In genomic region chrX:49846545-49846944, GRCh38 we compare ENCODE assay signal across 36 cellular contexts. TPM values are rescaled to one million over a fixed set of nuclear protein-coding genes. Genes with fewer than 3 reads are reported as not detected.
"Had no signal": no experiment of that assay in that cellular context is flagged by ENCODE, and none has a peak within 500 bp of the region (broad histone marks: within the 10 kb centered on the region; RNA-seq: fewer than 3 reads in every experiment).

No MANE protein-coding gene starts in this region.

- H3K4me3 Mint-ChIP-seq: activated CD4-positive, alpha-beta T cell treated with anti-CD3 and anti-CD28 coated beads for 36 hours; activated CD8-positive, alpha-beta T cell treated with anti-CD3 and anti-CD28 coated beads for 36 hours; activated naive CD4-positive, alpha-beta T cell treated with anti-CD3 and anti-CD28 coated beads, Interleukin-2, amount 50 U/mL, for 24 hours; activated naive CD8-positive, alpha-beta T cell treated with anti-CD3 and anti-CD28 coated beads for 36 hours; activated naive CD8-positive, alpha-beta T cell treated with anti-CD3 and anti-CD28 coated beads, Interleukin-2, amount 50 U/mL, for 24 hours; activated T-cell treated with anti-CD3 and anti-CD28 coated beads, Interleukin-2, amount 50 U/mL, for 4 hours; activated T-helper 17 cell treated with anti-CD3 and anti-CD28 coated beads, Interleukin-2, amount 50 U/mL, for 72 hours; T-helper 17 cell had no signal

- H3K4me1 Mint-ChIP-seq: activated CD4-positive, alpha-beta T cell treated with anti-CD3 and anti-CD28 coated beads for 36 hours; activated naive CD4-positive, alpha-beta T cell treated with anti-CD3 and anti-CD28 coated beads, Interleukin-2, amount 50 U/mL, for 24 hours; activated naive CD8-positive, alpha-beta T cell treated with anti-CD3 and anti-CD28 coated beads for 36 hours; activated naive CD8-positive, alpha-beta T cell treated with anti-CD3 and anti-CD28 coated beads, Interleukin-2, amount 50 U/mL, for 24 hours; activated T-helper 17 cell treated with anti-CD3 and anti-CD28 coated beads, Interleukin-2, amount 50 U/mL, for 72 hours; T-helper 17 cell had no signal

- H3K9me3 Mint-ChIP-seq: activated CD8-positive, alpha-beta T cell treated with anti-CD3 and anti-CD28 coated beads for 36 hours; activated naive CD4-positive, alpha-beta T cell treated with anti-CD3 and anti-CD28 coated beads, Interleukin-2, amount 50 U/mL, for 24 hours; activated naive CD8-positive, alpha-beta T cell treated with anti-CD3 and anti-CD28 coated beads, Interleukin-2, amount 50 U/mL, for 24 hours; activated T-cell treated with anti-CD3 and anti-CD28 coated beads, Interleukin-2, amount 50 U/mL, for 4 hours; activated T-helper 17 cell treated with anti-CD3 and anti-CD28 coated beads, Interleukin-2, amount 50 U/mL, for 72 hours had no signal

- DNase-seq: activated CD4-positive, alpha-beta T cell treated with anti-CD3 and anti-CD28 coated beads for 36 hours; activated CD4-positive, alpha-beta T cell treated with anti-CD3 and anti-CD28 coated beads, Interleukin-2, amount 50 U/mL, for 1 hour; activated CD4-positive, alpha-beta T cell treated with anti-CD3 and anti-CD28 coated beads, Interleukin-2, amount 50 U/mL, for 48 hours; activated CD4-positive, CD25-positive, alpha-beta regulatory T cell; activated CD4-positive, CD25-positive, alpha-beta regulatory T cell treated with anti-CD3 and anti-CD28 coated beads, Interleukin-2, amount 50 U/mL, for 72 hours; activated CD8-positive, alpha-beta memory T cell treated with anti-CD3 and anti-CD28 coated beads for 24 hours; activated CD8-positive, alpha-beta T cell treated with anti-CD3 and anti-CD28 coated beads for 36 hours; activated effector memory CD4-positive, alpha-beta T cell treated with Interleukin-2 at 50 U/mL for 16 hours; activated gamma-delta T cell treated with Interleukin-2 at 50 U/mL for 16 hours; activated naive CD4-positive, alpha-beta T cell treated with Interleukin-2 at 50 U/mL for 16 hours; activated naive CD8-positive, alpha-beta T cell treated with anti-CD3 and anti-CD28 coated beads for 36 hours; activated naive CD8-positive, alpha-beta T cell treated with anti-CD3 and anti-CD28 coated beads, Interleukin-2, amount 50 U/mL, for 24 hours; activated T-cell treated with anti-CD3 and anti-CD28 coated beads, Interleukin-2, amount 50 U/mL, for 4 hours; adrenal gland; amygdala; aorta; body of pancreas; central memory CD4-positive, alpha-beta T cell; cerebellar nuclear complex; colonic mucosa; effector CD8-positive, alpha-beta T cell; esophagus squamous epithelium; heart right ventricle; T-helper 1 cell; T-helper 17 cell had no signal

- H3K27ac Mint-ChIP-seq: activated CD4-positive, alpha-beta T cell treated with anti-CD3 and anti-CD28 coated beads for 36 hours; activated CD8-positive, alpha-beta T cell treated with anti-CD3 and anti-CD28 coated beads for 36 hours; activated naive CD4-positive, alpha-beta T cell treated with anti-CD3 and anti-CD28 coated beads, Interleukin-2, amount 50 U/mL, for 24 hours; activated naive CD8-positive, alpha-beta T cell treated with anti-CD3 and anti-CD28 coated beads for 36 hours; activated naive CD8-positive, alpha-beta T cell treated with anti-CD3 and anti-CD28 coated beads, Interleukin-2, amount 50 U/mL, for 24 hours; activated T-helper 17 cell treated with anti-CD3 and anti-CD28 coated beads, Interleukin-2, amount 50 U/mL, for 72 hours; T-helper 17 cell had no signal

- H3K36me3 Mint-ChIP-seq: activated naive CD4-positive, alpha-beta T cell treated with anti-CD3 and anti-CD28 coated beads, Interleukin-2, amount 50 U/mL, for 24 hours; activated naive CD8-positive, alpha-beta T cell treated with anti-CD3 and anti-CD28 coated beads for 36 hours had no signal

- ATAC-seq: activated CD4-positive, alpha-beta T cell treated with anti-CD3 and anti-CD28 coated beads for 36 hours; activated CD8-positive, alpha-beta T cell treated with anti-CD3 and anti-CD28 coated beads for 36 hours; activated naive CD8-positive, alpha-beta T cell treated with anti-CD3 and anti-CD28 coated beads, Interleukin-2, amount 50 U/mL, for 24 hours; activated T-cell treated with anti-CD3 and anti-CD28 coated beads, Interleukin-2, amount 50 U/mL, for 4 hours; activated T-helper 17 cell treated with anti-CD3 and anti-CD28 coated beads, Interleukin-2, amount 50 U/mL, for 72 hours; body of pancreas; gastroesophageal sphincter; heart right ventricle; T-helper 17 cell had no signal

- H3K27me3 Mint-ChIP-seq: activated CD8-positive, alpha-beta T cell treated with anti-CD3 and anti-CD28 coated beads for 36 hours; activated naive CD8-positive, alpha-beta T cell treated with anti-CD3 and anti-CD28 coated beads for 36 hours; activated naive CD8-positive, alpha-beta T cell treated with anti-CD3 and anti-CD28 coated beads, Interleukin-2, amount 50 U/mL, for 24 hours; T-helper 17 cell had no signal

- FAIRE-seq: endometrium had no signal

RNA-seq across cellular contexts. Expression of gene PAGE4, which starts 17.4 kb away (rescaled TPM):
- total RNA-seq: activated CD4-positive, alpha-beta T cell treated with anti-CD3 and anti-CD28 coated beads for 36 hours; activated CD8-positive, alpha-beta T cell treated with anti-CD3 and anti-CD28 coated beads for 36 hours; activated naive CD8-positive, alpha-beta T cell treated with anti-CD3 and anti-CD28 coated beads for 36 hours; activated T-cell treated with anti-CD3 and anti-CD28 coated beads, Interleukin-2, amount 50 U/mL, for 4 hours; activated T-helper 17 cell treated with anti-CD3 and anti-CD28 coated beads, Interleukin-2, amount 50 U/mL, for 72 hours; aorta; body of pancreas; breast epithelium; cardiac muscle cell; colonic mucosa; dermis microvascular lymphatic vessel endothelial cell; endothelial cell of umbilical vein; esophagus squamous epithelium; fibroblast of lung; fibroblast of villous mesenchyme; glomerular endothelial cell; heart right ventricle; T-helper 17 cell had no signal
- polyA plus RNA-seq: aorta, cardiac muscle cell, endothelial cell of umbilical vein, fibroblast of lung, heart right ventricle had no signal
